30 cellular contexts compared by ENCODE assay signal in the genomic region with DNA sequence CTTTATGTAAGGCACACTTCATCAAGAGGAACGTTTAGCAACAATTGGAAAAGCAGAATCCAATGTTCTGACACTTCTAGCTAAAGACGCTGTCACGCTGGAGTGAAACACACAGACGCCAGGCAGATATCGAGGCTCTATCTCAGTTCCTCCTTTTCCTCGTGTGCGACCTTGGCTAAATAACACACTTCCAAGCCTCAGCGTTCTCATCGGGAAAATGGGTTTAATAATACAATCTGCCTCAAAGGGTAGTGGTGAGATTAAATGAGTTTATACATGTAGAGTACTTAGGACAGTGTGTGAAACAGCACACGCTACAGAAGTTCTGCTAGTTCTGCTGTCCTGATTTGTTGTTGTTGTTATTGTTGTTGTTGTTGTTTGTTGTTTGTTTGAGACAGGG.
"Had no signal": no experiment of that assay in that cellular context is flagged by ENCODE, and none has a peak within 500 bp of the region (broad histone marks: within the 10 kb centered on the region; RNA-seq: fewer than 3 reads in every experiment).

No MANE protein-coding gene starts in this region.

- H3K27me3 ChIP-seq: MG63 had no signal

- H3K4me3 ChIP-seq: MG63 had no signal

- H3K9me3 ChIP-seq: MG63 had no signal

- DNase-seq: Karpas-422, Kasumi-1, MG63, MM.1S, NCI-H1048, NCI-H1105, NCI-H1105 treated with DMSO at 0.1 percent for 48 hours, NCI-H1417 treated with DMSO at 0.1 percent for 48 hours, NCI-H1436, NCI-H1436 treated with DMSO at 0.1 percent for 48 hours, NCI-H146, NCI-H1694, NCI-H1694 treated with DMSO at 0.1 percent for 48 hours, NCI-H187, NCI-H187 treated with DMSO at 0.1 percent for 48 hours, NCI-H1930, NCI-H2029, NCI-H2029 treated with DMSO at 0.1 percent for 48 hours, NCI-H2081, NCI-H2081 treated with DMSO at 0.1 percent for 48 hours, NCI-H2107, NCI-H2171, NCI-H2171 treated with DMSO at 0.1 percent for 48 hours, NCI-H2227 treated with DMSO at 0.1 percent for 48 hours, NCI-H226, NCI-H345, NCI-H446, NCI-H446 treated with DMSO at 0.1 percent for 48 hours, NCI-H510A, NCI-H510A treated with DMSO at 0.1 percent for 48 hours had no signal

- H3K36me3 ChIP-seq: MG63 had no signal
